Comparison of ENCODE assay signal across 17 cellular contexts in the genomic region with DNA sequence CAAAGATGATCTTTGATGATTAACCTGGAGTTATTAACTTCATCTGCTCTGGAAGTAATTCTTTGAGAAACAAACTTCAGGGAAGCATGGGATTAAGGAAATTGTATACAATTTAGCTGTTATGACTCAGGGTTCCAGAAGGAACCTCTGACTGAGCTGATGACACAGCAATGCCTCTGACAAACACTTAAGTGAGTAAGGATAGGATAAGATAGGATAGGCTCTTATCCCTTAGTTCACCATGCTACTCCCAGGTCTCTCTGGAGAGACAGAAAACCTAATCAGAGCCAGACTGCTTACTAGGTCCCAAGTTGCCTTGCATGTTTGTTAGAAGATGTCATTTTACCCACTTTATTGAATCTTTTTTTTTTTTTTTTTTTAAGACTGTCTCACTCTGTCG. TPM values are rescaled to one million over a fixed set of nuclear protein-coding genes. Genes with fewer than 3 reads are reported as not detected.
DNase-seq lines count a peak whose midpoint lies in the region; ATAC-seq and TF ChIP-seq lines count a peak whose summit lies in the region.
"Had no signal": no experiment of that assay in that cellular context is flagged by ENCODE, and none has a peak within 500 bp of the region (broad histone marks: within the 10 kb centered on the region; RNA-seq: fewer than 3 reads in every experiment).

No MANE protein-coding gene starts in this region.

- no peak overlapping the region for H3K27ac Mint-ChIP-seq in CD4-positive, alpha-beta T cell
- H3K27ac Mint-ChIP-seq: effector memory CD8-positive, alpha-beta T cell; naive thymus-derived CD8-positive, alpha-beta T cell had no signal

- H3K27ac ChIP-seq in hepatocyte, result no peak overlapping the region
- H3K27ac ChIP-seq in CD4-positive, alpha-beta T cell (ENCODE audit: low read depth, low read length), result no peak overlapping the region
- H3K27ac ChIP-seq: BLaER1, body of pancreas, left ventricle myocardium inferior, psoas muscle, tibial artery had no signal

- peak; percentile 21 for DNase-seq in AG10803 (ENCODE audit: low read depth)
- peak; percentile 55 for DNase-seq in LHCN-M2 (ENCODE audit: low read depth)
- DNase-seq in astrocyte of the spinal cord (ENCODE audit: low read depth, low spot score), result peak; percentile 42
- DNase-seq in hepatocyte (ENCODE audit: low spot score), result peak; percentile 9
- DNase-seq in stimulated activated CD4-positive, alpha-beta T cell treated with anti-CD3 and anti-CD28 coated beads, Interleukin-4, amount 100 ng/mL, for 1 hour, result no peak
- no peak for DNase-seq in activated naive CD4-positive, alpha-beta T cell (lab: John Stamatoyannopoulos, UW)
- no peak for DNase-seq in CD4-positive, alpha-beta T cell
- DNase-seq: body of pancreas; effector memory CD8-positive, alpha-beta T cell; left ventricle myocardium inferior; naive thymus-derived CD8-positive, alpha-beta T cell; NCI-H1436; NCI-H526; psoas muscle; tibial artery had no signal

- H3K9me3 ChIP-seq in hepatocyte (ENCODE audit: low read depth), result no peaks in the 10 kb centered on the region
- H3K9me3 ChIP-seq in CD4-positive, alpha-beta T cell (ENCODE audit: control insufficient read depth, low read length), result no peaks in the 10 kb centered on the region
- H3K9me3 ChIP-seq: BLaER1, body of pancreas, left ventricle myocardium inferior, psoas muscle, tibial artery had no signal

- H3K9me3 Mint-ChIP-seq in CD4-positive, alpha-beta T cell, result no peaks in the 10 kb centered on the region
- H3K9me3 Mint-ChIP-seq: effector memory CD8-positive, alpha-beta T cell; naive thymus-derived CD8-positive, alpha-beta T cell had no signal

- intact Hi-C loops in CD4-positive, alpha-beta T cell (cut with DNase I, micrococcal nuclease), result no loop called here

- H3K36me3 ChIP-seq in hepatocyte (replicated peaks; ENCODE audit: insufficient read depth, low read depth), result no peaks in the 10 kb centered on the region
- H3K36me3 ChIP-seq: BLaER1, left ventricle myocardium inferior, tibial artery had no signal

- in situ Hi-C loops in astrocyte of the spinal cord (cut with HindIII; ENCODE audit: low sequenced_read_pairs), result no loop called here

- H4K20me1 ChIP-seq in hepatocyte (ENCODE audit: insufficient read depth, poor library complexity, severe bottlenecking), result no peaks in the 10 kb centered on the region
- H4K20me1 ChIP-seq: BLaER1 had no signal

- no peaks in the 10 kb centered on the region for H3K4me1 ChIP-seq in hepatocyte (ENCODE audit: insufficient read depth)
- H3K4me1 ChIP-seq: BLaER1, tibial artery had no signal

- no peaks in the 10 kb centered on the region for H3K79me2 ChIP-seq in hepatocyte

- no peak overlapping the region for H3K4me2 ChIP-seq in hepatocyte
- H3K4me2 ChIP-seq: BLaER1 had no signal

- POLR2A ChIA-PET in CD4-positive, alpha-beta T cell (lab: Charles Lee), result no interaction called here

- H3K27me3 ChIP-seq in hepatocyte, result no peaks in the 10 kb centered on the region
- no peaks in the 10 kb centered on the region for H3K27me3 ChIP-seq in CD4-positive, alpha-beta T cell (ENCODE audit: control insufficient read depth, insufficient read depth, low read length)
- H3K27me3 ChIP-seq: BLaER1, body of pancreas, tibial artery had no signal

- no peak for ATAC-seq in GM21529 (IDR thresholded peaks at IDR 0.05; ENCODE audit: unreplicated experiment)
- ATAC-seq in CD4-positive, alpha-beta T cell (ENCODE audit: poor library complexity), result no peak
- ATAC-seq: body of pancreas; effector memory CD8-positive, alpha-beta T cell; naive thymus-derived CD8-positive, alpha-beta T cell had no signal

- H3K4me3 ChIP-seq in AG10803 (ENCODE audit: low read length), result no peak overlapping the region
- no peak overlapping the region for H3K4me3 ChIP-seq in astrocyte of the spinal cord (ENCODE audit: low read depth, low read length)
- H3K4me3 ChIP-seq in hepatocyte, result no peak overlapping the region
- H3K4me3 ChIP-seq: BLaER1, body of pancreas, left ventricle myocardium inferior, psoas muscle, tibial artery had no signal

- no peak overlapping the region for H3K4me3 Mint-ChIP-seq in CD4-positive, alpha-beta T cell
- H3K4me3 Mint-ChIP-seq: effector memory CD8-positive, alpha-beta T cell; naive thymus-derived CD8-positive, alpha-beta T cell had no signal

- TF ChIP-seq CTCF in AG10803 (conservative IDR thresholded peaks at IDR 0.05; ENCODE audit: low read length) (no peak), astrocyte of the spinal cord (IDR thresholded peaks at IDR 0.05; ENCODE audit: low read depth, low read length) (no peak), hepatocyte (IDR thresholded peaks at IDR 0.05; ENCODE audit: poor library complexity) (no peak)
- TF ChIP-seq CTCF in CD4-positive, alpha-beta T cell (IDR thresholded peaks at IDR 0.05), result no peak

- 80% methylated on average over 1 of the region's 1 CpG for WGBS in hepatocyte (ENCODE audit: low lambda C conversion rate, missing lambda C conversion rate)

- H3K36me3 Mint-ChIP-seq in CD4-positive, alpha-beta T cell (ENCODE audit: low read depth), result no peaks in the 10 kb centered on the region
- H3K36me3 Mint-ChIP-seq: naive thymus-derived CD8-positive, alpha-beta T cell had no signal

- no peaks in the 10 kb centered on the region for H3K27me3 Mint-ChIP-seq in CD4-positive, alpha-beta T cell

- no peak overlapping the region for H2AFZ ChIP-seq in hepatocyte

- CTCF ChIA-PET in CD4-positive, alpha-beta T cell (lab: Charles Lee), result no interaction called here

- H3K4me1 Mint-ChIP-seq in CD4-positive, alpha-beta T cell (ENCODE audit: low read depth), result no peaks in the 10 kb centered on the region
- H3K4me1 Mint-ChIP-seq: naive thymus-derived CD8-positive, alpha-beta T cell had no signal

- H3K9me2 ChIP-seq in hepatocyte (replicated peaks; ENCODE audit: insufficient read depth), result no peaks in the 10 kb centered on the region

RNA-seq across cellular contexts. Expression of gene TMEM38B, which starts 12.6 kb away (rescaled TPM):
- 19.3 and 23.1 TPM in 2 replicates for total RNA-seq in LHCN-M2 (2014; rRNA removed)
- 4.2 TPM for polyA plus RNA-seq in LHCN-M2 (2012)
- 28.4 and 33.0 TPM in 2 replicates for total RNA-seq in hepatocyte
- 14.2 and 22.0 TPM in 2 replicates for polyA plus RNA-seq in hepatocyte
- 10 to 100 TPM; 12.9 to 13.9 TPM for total RNA-seq in CD4-positive, alpha-beta T cell

RNA-seq across cellular contexts. Expression of gene TAL2, which starts 19.5 kb away (rescaled TPM):
- not detected in 2 replicates for total RNA-seq in LHCN-M2 (2014; rRNA removed)
- not detected for polyA plus RNA-seq in LHCN-M2 (2012)
- total RNA-seq in hepatocyte, result not detected in 2 replicates
- 0.50 TPM in 1 of 2 replicates, not detected in the other for polyA plus RNA-seq in hepatocyte
- not detected for total RNA-seq in CD4-positive, alpha-beta T cell
- total RNA-seq: body of pancreas; left ventricle myocardium inferior; naive thymus-derived CD8-positive, alpha-beta T cell had no signal

Comparison
In these comparisons a context has a peak if more than half of its experiments do, and no peak if none do; other contexts are left out.
1. DNase-seq: peak in AG10803 (single experiment), LHCN-M2 (single experiment), astrocyte of the spinal cord (single experiment) and hepatocyte (single experiment); none in stimulated activated CD4-positive, alpha-beta T cell treated with anti-CD3 and anti-CD28 coated beads, Interleukin-4, amount 100 ng/mL, for 1 hour (single experiment), activated naive CD4-positive, alpha-beta T cell (0 of 4) and CD4-positive, alpha-beta T cell (0 of 10).